ENCODE assay signal across 9 cellular contexts in genomic region chr1:89363638-89364536, GRCh38. TPM values are rescaled to one million over a fixed set of nuclear protein-coding genes. Genes with fewer than 3 reads are reported as not detected.
A peak's percentile ranks its signal among the peaks of the same experiment; 100 is the strongest.
DNase-seq lines count a peak whose midpoint lies in the region; ATAC-seq and TF ChIP-seq lines count a peak whose summit lies in the region.
"Had no signal": no experiment of that assay in that cellular context is flagged by ENCODE, and none has a peak within 500 bp of the region (broad histone marks: within the 10 kb centered on the region; RNA-seq: fewer than 3 reads in every experiment).

Gene GBP6 (plus strand): TSS chr1:89364059. CDS start chr1:89368552, 4,493 bp downstream.

- peaks cover 5% of the 10 kb centered on the region for H3K27me3 Mint-ChIP-seq in activated naive CD8-positive, alpha-beta T cell treated with anti-CD3 and anti-CD28 coated beads, Interleukin-2, amount 50 U/mL, for 24 hours

- no peak for TF ChIP-seq CTCF in WERI-Rb-1 (IDR thresholded peaks at IDR 0.05; ENCODE audit: low read depth, low read length)

- peaks cover 14% of the 10 kb centered on the region for H3K4me1 Mint-ChIP-seq in activated naive CD8-positive, alpha-beta T cell treated with anti-CD3 and anti-CD28 coated beads, Interleukin-2, amount 50 U/mL, for 24 hours

- peak within 1 kb of the TSS; percentile 4 for H3K27ac Mint-ChIP-seq in activated naive CD8-positive, alpha-beta T cell treated with anti-CD3 and anti-CD28 coated beads, Interleukin-2, amount 50 U/mL, for 24 hours

- H3K9me3 ChIP-seq in WERI-Rb-1 (ENCODE audit: severe bottlenecking) = no peaks in the 10 kb centered on the region

- peak; percentile 20 for DNase-seq in NCI-H2227 treated with DMSO at 0.1 percent for 48 hours (lab: John Stamatoyannopoulos, UW)
- DNase-seq in NCI-H2227 (lab: John Stamatoyannopoulos, UW; ENCODE audit: unreplicated experiment) = no peak
- DNase-seq in activated naive CD8-positive, alpha-beta T cell treated with anti-CD3 and anti-CD28 coated beads, Interleukin-2, amount 50 U/mL, for 24 hours = no peak
- DNase-seq in renal cortical epithelial cell (ENCODE audit: low read depth) = peak; percentile 19
- DNase-seq in NOMO-1 treated with DMSO at 0.1 percent for 48 hours (lab: John Stamatoyannopoulos, UW; ENCODE audit: unreplicated experiment) = no peak
- no peak for DNase-seq in putamen (ENCODE audit: low spot score)
- DNase-seq in WERI-Rb-1 = no peak

- no peaks in the 10 kb centered on the region for H3K9me3 Mint-ChIP-seq in activated naive CD8-positive, alpha-beta T cell treated with anti-CD3 and anti-CD28 coated beads, Interleukin-2, amount 50 U/mL, for 24 hours

- no peak within 1 kb of the TSS for H3K4me3 ChIP-seq in WERI-Rb-1 (ENCODE audit: low read depth, low read length)

- H3K27me3 ChIP-seq in WERI-Rb-1 (ENCODE audit: insufficient read depth, low read depth, severe bottlenecking) = peaks cover 17% of the 10 kb centered on the region

- H3K36me3 ChIP-seq in WERI-Rb-1 = no peaks in the 10 kb centered on the region

- H3K4me3 Mint-ChIP-seq in activated naive CD8-positive, alpha-beta T cell treated with anti-CD3 and anti-CD28 coated beads, Interleukin-2, amount 50 U/mL, for 24 hours = peak within 1 kb of the TSS; percentile 15

- H3K27ac ChIP-seq in WERI-Rb-1 = no peak within 1 kb of the TSS

- peak; percentile 26 for ATAC-seq in HG02973 (IDR thresholded peaks at IDR 0.05; ENCODE audit: unreplicated experiment)
- peak; percentile 72 for ATAC-seq in activated naive CD8-positive, alpha-beta T cell treated with anti-CD3 and anti-CD28 coated beads, Interleukin-2, amount 50 U/mL, for 24 hours

- H3K36me3 Mint-ChIP-seq in activated naive CD8-positive, alpha-beta T cell treated with anti-CD3 and anti-CD28 coated beads, Interleukin-2, amount 50 U/mL, for 24 hours (ENCODE audit: low read depth) = no peaks in the 10 kb centered on the region

RNA-seq across cellular contexts. Expression of gene GBP6, which starts in this region (rescaled TPM):
- total RNA-seq in renal cortical epithelial cell = under 0.01 and 4.7 TPM in 2 replicates
- total RNA-seq: A172 had no signal

Comparison
In these comparisons a context has a peak if more than half of its experiments do, and no peak if none do; other contexts are left out.
1. DNase-seq: peak in NCI-H2227 treated with DMSO at 0.1 percent for 48 hours (single experiment) and renal cortical epithelial cell (single experiment); none in NCI-H2227 (single experiment), activated naive CD8-positive, alpha-beta T cell treated with anti-CD3 and anti-CD28 coated beads, Interleukin-2, amount 50 U/mL, for 24 hours (single experiment), NOMO-1 treated with DMSO at 0.1 percent for 48 hours (single experiment), putamen (single experiment) and WERI-Rb-1 (single experiment).